Comparison of ENCODE assay signal across 19 cellular contexts in the genomic region with DNA sequence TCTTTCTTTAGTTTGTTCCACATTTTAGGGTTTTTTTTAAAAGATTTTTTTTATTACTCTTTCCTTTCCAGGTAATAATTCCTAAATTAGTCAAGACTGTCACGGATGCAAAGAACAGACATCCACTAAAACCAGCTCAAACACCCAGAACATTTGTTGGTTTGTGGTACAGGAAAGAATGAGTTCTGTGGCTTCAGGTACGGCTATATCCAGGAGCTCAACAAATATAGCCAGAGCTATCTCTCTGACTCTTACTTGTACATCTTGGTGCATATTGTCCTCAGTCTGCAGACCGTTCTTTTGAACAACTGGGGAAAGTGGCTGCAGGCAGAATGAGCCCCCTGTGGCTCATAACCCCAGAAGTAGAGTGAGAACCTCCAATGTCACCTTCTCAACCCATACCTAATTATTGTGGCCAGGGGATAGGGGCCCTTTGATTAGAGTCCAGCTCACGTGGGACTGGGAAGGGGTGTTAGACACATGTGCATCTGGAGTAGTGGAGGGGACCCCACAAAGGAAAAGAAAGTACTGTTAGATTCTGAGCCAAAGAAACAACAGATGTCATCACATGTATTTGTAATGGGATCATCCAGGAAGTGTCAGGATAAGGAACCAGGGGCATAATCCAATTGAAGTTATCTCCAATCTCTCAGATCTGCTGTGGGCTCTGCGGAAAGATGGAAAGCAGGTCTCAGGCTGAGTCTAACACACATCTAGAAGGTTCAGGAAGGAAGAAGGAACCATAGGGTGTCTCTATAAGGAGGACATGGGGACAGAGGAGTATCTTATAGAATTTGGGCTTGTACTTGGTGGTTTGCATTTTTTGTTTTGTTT. TPM values are rescaled to one million over a fixed set of nuclear protein-coding genes. Genes with fewer than 3 reads are reported as not detected.
A peak's percentile ranks its signal among the peaks of the same experiment; 100 is the strongest.
DNase-seq lines count a peak whose midpoint lies in the region; ATAC-seq, FAIRE-seq and TF ChIP-seq lines count a peak whose summit lies in the region.
"Had no signal": no experiment of that assay in that cellular context is flagged by ENCODE, and none has a peak within 500 bp of the region (broad histone marks: within the 10 kb centered on the region; RNA-seq: fewer than 3 reads in every experiment).

No MANE protein-coding gene starts in this region.

- CTCF ChIA-PET in K562 (lab: Yijun Ruan, JAX; ENCODE audit: low intra/inter-chr PET ratio), result no interaction called here
- CTCF ChIA-PET in naive thymus-derived CD4-positive, alpha-beta T cell (lab: Charles Lee), result no interaction called here

- H3K27ac ChIP-seq in K562 (ENCODE audit: extremely low read depth, low read depth, low read length), result no peak overlapping the region
- no peak overlapping the region for H3K27ac ChIP-seq in naive thymus-derived CD4-positive, alpha-beta T cell (ENCODE audit: low read depth, low read length)
- no peak overlapping the region for H3K27ac ChIP-seq in smooth muscle cell (ENCODE audit: low read depth)
- H3K27ac ChIP-seq: GM23248, HL-60 had no signal

- POLR2A ChIA-PET in K562 (lab: Yijun Ruan, JAX), result interaction anchor here (0.6 kb wide), 1 partner anchor 10 kb away, joined by 3 read pairs; no protein-coding TSS in a partner anchor
- POLR2A ChIA-PET in naive thymus-derived CD4-positive, alpha-beta T cell (lab: Charles Lee), result no interaction called here

- no peak for DNase-seq in activated naive CD8-positive, alpha-beta T cell treated with anti-CD3 and anti-CD28 coated beads, Interleukin-2, amount 50 U/mL, for 24 hours
- DNase-seq in K562 (ENCODE audit: extremely low read depth in 1 of 4, low spot score in 3 of 4) (no peak), type B pancreatic cell (ENCODE audit: extremely low spot score, unreplicated experiment) (no peak), nucleus accumbens (lab: John Stamatoyannopoulos, UW) (no peak), smooth muscle cell (lab: John Stamatoyannopoulos, UW; ENCODE audit: unreplicated experiment) (no peak)
- no peak for DNase-seq in naive thymus-derived CD4-positive, alpha-beta T cell
- DNase-seq: activated CD4-positive, alpha-beta T cell treated with anti-CD3 and anti-CD28 coated beads, Interleukin-2, amount 50 U/mL, for 4 hours; colonic mucosa; gastrocnemius medialis; GM23248; KBM-7; NCI-H1092 treated with DMSO at 0.1 percent for 48 hours; NCI-H2107; NCI-H526; PC-3 had no signal

- BruUV-seq in K562 (replicated peaks; lab: Mats Ljungman, UMichigan), result no TSS peak

- H3F3A ChIP-seq in smooth muscle cell (ENCODE audit: low read depth), result peaks cover 20% of the 10 kb centered on the region

- no peaks in the 10 kb centered on the region for H4K20me1 ChIP-seq in K562 (replicated peaks; ENCODE audit: control insufficient read depth, insufficient read depth, low read length)
- H4K20me1 ChIP-seq in smooth muscle cell (ENCODE audit: low read depth), result no peaks in the 10 kb centered on the region

- peak overlapping the region; percentile 38 for H3K4me3 Mint-ChIP-seq in activated naive CD8-positive, alpha-beta T cell
- no peak overlapping the region for H3K4me3 Mint-ChIP-seq in activated naive CD8-positive, alpha-beta T cell treated with anti-CD3 and anti-CD28 coated beads, Interleukin-2, amount 50 U/mL, for 24 hours
- peak overlapping the region in 6 of 10 donors; percentile 0 to 98 (median 30) for H3K4me3 Mint-ChIP-seq in naive thymus-derived CD4-positive, alpha-beta T cell
- peak overlapping the region; percentile 68 for H3K4me3 Mint-ChIP-seq in type B pancreatic cell

- H2AFZ ChIP-seq in K562 (ENCODE audit: low read depth, low read length) (no peak overlapping the region), smooth muscle cell (ENCODE audit: low read depth) (no peak overlapping the region)
- H2AFZ ChIP-seq: GM23248 had no signal

- no peak overlapping the region for H3K9ac ChIP-seq in K562 (ENCODE audit: insufficient read depth in 1 of 2, low read depth in 2 of 2, low read length in 2 of 2)
- no peak overlapping the region for H3K9ac ChIP-seq in smooth muscle cell (ENCODE audit: low read depth)
- H3K9ac ChIP-seq: GM23248 had no signal

- no peaks in the 10 kb centered on the region for H3K9me1 ChIP-seq in K562 (ENCODE audit: control insufficient read depth, insufficient read depth, low read length)

- 16% methylated on average over 5 of the region's 5 CpGs for WGBS in K562 (ENCODE audit: insufficient coverage, low coverage, missing lambda C conversion rate)
- 85% methylated on average over 5 of the region's 5 CpGs for WGBS in smooth muscle cell (ENCODE audit: low lambda C conversion rate)

- no peak for FAIRE-seq in K562 (lab: Jason Lieb, UNC)
- FAIRE-seq: TTC549 had no signal

- intact Hi-C loops in K562 (cut with micrococcal nuclease), result no loop called here
- intact Hi-C loops in naive thymus-derived CD4-positive, alpha-beta T cell (cut with micrococcal nuclease), result no loop called here

- H3K4me2 ChIP-seq in K562 (ENCODE audit: insufficient read depth, low read length), result no peak overlapping the region
- H3K4me2 ChIP-seq in smooth muscle cell, result no peak overlapping the region

- H3K9me3 Mint-ChIP-seq in activated naive CD8-positive, alpha-beta T cell (ENCODE audit: low read depth), result no peaks in the 10 kb centered on the region
- H3K9me3 Mint-ChIP-seq in activated naive CD8-positive, alpha-beta T cell treated with anti-CD3 and anti-CD28 coated beads, Interleukin-2, amount 50 U/mL, for 24 hours, result no peaks in the 10 kb centered on the region
- peaks cover 0 to 3% (median 0%) of the 10 kb centered on the region in 11 donors for H3K9me3 Mint-ChIP-seq in naive thymus-derived CD4-positive, alpha-beta T cell
- no peaks in the 10 kb centered on the region for H3K9me3 Mint-ChIP-seq in type B pancreatic cell

- no peak for ATAC-seq in activated naive CD8-positive, alpha-beta T cell treated with anti-CD3 and anti-CD28 coated beads, Interleukin-2, amount 50 U/mL, for 24 hours
- no peak for ATAC-seq in K562
- ATAC-seq in naive thymus-derived CD4-positive, alpha-beta T cell, result no peak
- ATAC-seq in HG03432 (IDR thresholded peaks at IDR 0.05; ENCODE audit: unreplicated experiment), result no peak
- ATAC-seq: gastrocnemius medialis, PC-3 had no signal

- TF ChIP-seq POLR2A in K562 (conservative IDR thresholded peaks at IDR 0.05), result no peak

- H3K4me1 Mint-ChIP-seq in activated naive CD8-positive, alpha-beta T cell (ENCODE audit: low read depth), result peaks cover 16% of the 10 kb centered on the region
- H3K4me1 Mint-ChIP-seq in activated naive CD8-positive, alpha-beta T cell treated with anti-CD3 and anti-CD28 coated beads, Interleukin-2, amount 50 U/mL, for 24 hours, result peaks cover 13% of the 10 kb centered on the region
- peaks cover 7 to 26% (median 17%) of the 10 kb centered on the region in 7 donors for H3K4me1 Mint-ChIP-seq in naive thymus-derived CD4-positive, alpha-beta T cell
- H3K4me1 Mint-ChIP-seq in type B pancreatic cell (ENCODE audit: unreplicated experiment), result peaks cover 20% of the 10 kb centered on the region

- TF ChIP-seq CTCF in K562 (IDR thresholded peaks at IDR 0.05 in 2 of 3, conservative IDR thresholded peaks at IDR 0.05 in 1 of 3; ENCODE audit: insufficient read depth in 2 of 3, low read depth in 1 of 3, low read length in 3 of 3), result no peak
- TF ChIP-seq CTCF in type B pancreatic cell (conservative IDR thresholded peaks at IDR 0.05), result no peak
- TF ChIP-seq CTCF in smooth muscle cell (IDR thresholded peaks at IDR 0.05; ENCODE audit: borderline replicate concordance, insufficient read depth, poor library complexity, severe bottlenecking), result no peak

- H3K27me3 ChIP-seq in K562 (ENCODE audit: control insufficient read depth in 2 of 2, insufficient read depth in 2 of 2, low read length in 2 of 2) (no peaks in the 10 kb centered on the region), smooth muscle cell (ENCODE audit: low read depth) (no peaks in the 10 kb centered on the region)
- H3K27me3 ChIP-seq in naive thymus-derived CD4-positive, alpha-beta T cell (ENCODE audit: control insufficient read depth in 2 of 2, insufficient read depth in 2 of 2, low read length in 2 of 2), result no peaks in the 10 kb centered on the region
- H3K27me3 ChIP-seq: colonic mucosa, gastrocnemius medialis had no signal

- H3K27me3 Mint-ChIP-seq in activated naive CD8-positive, alpha-beta T cell, result peaks cover 1% of the 10 kb centered on the region
- H3K27me3 Mint-ChIP-seq in activated naive CD8-positive, alpha-beta T cell treated with anti-CD3 and anti-CD28 coated beads, Interleukin-2, amount 50 U/mL, for 24 hours, result peaks cover 4% of the 10 kb centered on the region
- H3K27me3 Mint-ChIP-seq in naive thymus-derived CD4-positive, alpha-beta T cell, result peaks cover 0 to 43% (median 16%) of the 10 kb centered on the region in 5 donors
- H3K27me3 Mint-ChIP-seq in type B pancreatic cell, result peaks cover 5% of the 10 kb centered on the region

- TF ChIP-seq RAD21 in K562 (CRISPR knock-in tag; conservative IDR thresholded peaks at IDR 0.05 in 1 of 2, IDR thresholded peaks at IDR 0.05 in 1 of 2), result no peak

- H3K9me3 ChIP-seq in K562 (replicated peaks; ENCODE audit: control insufficient read depth, insufficient read depth, low read depth, low read length) (no peaks in the 10 kb centered on the region), smooth muscle cell (replicated peaks; ENCODE audit: low read depth) (no peaks in the 10 kb centered on the region)
- no peaks in the 10 kb centered on the region for H3K9me3 ChIP-seq in naive thymus-derived CD4-positive, alpha-beta T cell (ENCODE audit: control insufficient read depth in 2 of 3, low read length in 3 of 3)
- H3K9me3 ChIP-seq: colonic mucosa, gastrocnemius medialis had no signal

- H3K79me2 ChIP-seq in K562 (ENCODE audit: control insufficient read depth, insufficient read depth, low read length), result no peaks in the 10 kb centered on the region
- H3K79me2 ChIP-seq in smooth muscle cell (ENCODE audit: low read depth), result no peaks in the 10 kb centered on the region

- no peak for TF ChIP-seq EP300 in K562 (IDR thresholded peaks at IDR 0.05; ENCODE audit: low read length)

- H3K36me3 Mint-ChIP-seq in activated naive CD8-positive, alpha-beta T cell, result no peaks in the 10 kb centered on the region
- H3K36me3 Mint-ChIP-seq in activated naive CD8-positive, alpha-beta T cell treated with anti-CD3 and anti-CD28 coated beads, Interleukin-2, amount 50 U/mL, for 24 hours (ENCODE audit: low read depth), result no peaks in the 10 kb centered on the region
- peaks cover 0 to 4% (median 0%) of the 10 kb centered on the region in 5 donors for H3K36me3 Mint-ChIP-seq in naive thymus-derived CD4-positive, alpha-beta T cell
- H3K36me3 Mint-ChIP-seq in type B pancreatic cell, result peaks cover under 1% of the 10 kb centered on the region

- no peak overlapping the region for H3K27ac Mint-ChIP-seq in activated naive CD8-positive, alpha-beta T cell
- H3K27ac Mint-ChIP-seq in activated naive CD8-positive, alpha-beta T cell treated with anti-CD3 and anti-CD28 coated beads, Interleukin-2, amount 50 U/mL, for 24 hours, result no peak overlapping the region
- H3K27ac Mint-ChIP-seq in naive thymus-derived CD4-positive, alpha-beta T cell, result no peak overlapping the region
- H3K27ac Mint-ChIP-seq in type B pancreatic cell, result peak overlapping the region; percentile 70

- in situ Hi-C loops in K562 (cut with MboI), result no loop called here

- H3K36me3 ChIP-seq in K562 (ENCODE audit: control insufficient read depth, insufficient read depth, low read length) (no peaks in the 10 kb centered on the region), smooth muscle cell (ENCODE audit: low read depth) (no peaks in the 10 kb centered on the region)
- no peaks in the 10 kb centered on the region for H3K36me3 ChIP-seq in naive thymus-derived CD4-positive, alpha-beta T cell (ENCODE audit: control insufficient read depth in 2 of 3, insufficient read depth in 3 of 3, low read length in 3 of 3)
- H3K36me3 ChIP-seq: colonic mucosa, gastrocnemius medialis had no signal

- H3K4me3 ChIP-seq in K562, result no peak overlapping the region
- H3K4me3 ChIP-seq in naive thymus-derived CD4-positive, alpha-beta T cell (ENCODE audit: low read length), result no peak overlapping the region
- no peak overlapping the region for H3K4me3 ChIP-seq in smooth muscle cell
- H3K4me3 ChIP-seq: colonic mucosa, gastrocnemius medialis, GM23248 had no signal

- H3K4me1 ChIP-seq in K562 (replicated peaks in 1 of 2; ENCODE audit: control insufficient read depth in 2 of 2, insufficient read depth in 2 of 2, low read length in 2 of 2) (peaks cover 11 to 15% of the 10 kb centered on the region in 2 experiments), smooth muscle cell (ENCODE audit: low read depth) (peaks cover 8% of the 10 kb centered on the region)
- peaks cover 0 to 9% of the 10 kb centered on the region in 2 donors for H3K4me1 ChIP-seq in naive thymus-derived CD4-positive, alpha-beta T cell (ENCODE audit: control insufficient read depth in 2 of 2, insufficient read depth in 2 of 2, low read length in 2 of 2)
- H3K4me1 ChIP-seq: colonic mucosa had no signal

RNA-seq across cellular contexts. Expression of a gene that starts 1.9 kb away (rescaled TPM):
- total RNA-seq in K562 (2011; cell fraction: chromatin; rRNA removed; ENCODE audit: low replicate concordance), result 0.39 and 3.7 TPM in 2 replicates
- total RNA-seq in K562 (2011; cell fraction: nucleolus; rRNA removed), result 1.8 and 2.5 TPM in 2 replicates
- 2.4 and 2.6 TPM in 2 replicates for total RNA-seq in K562 (2011; cell fraction: nucleoplasm; rRNA removed)
- total RNA-seq in K562 (2014; rRNA removed) (5.9 and 8.0 TPM in 2 replicates), K562 (2014; rRNA removed; fragmentation: Illumina TruSeq; extraction: Trizol) (1.4 and 2.4 TPM in 2 replicates), K562 (2015; rRNA removed; fragmentation: Illumina TruSeq; extraction: Trizol) (4.1 and 4.6 TPM in 2 replicates), K562 (2021) (9.1 and 9.3 TPM in 2 replicates), type B pancreatic cell (ENCODE audit: low replicate concordance) (49.8 and 67.1 TPM in 2 replicates), smooth muscle cell (47.9 and 67.2 TPM in 2 replicates)
- polyA plus RNA-seq in K562 (2011; rRNA removed) (4.9 and 7.6 TPM in 2 replicates), K562 (2014; fragmentation: Illumina TruSeq; extraction: Trizol) (12.9 and 17.2 TPM in 2 replicates), K562 (2014; fragmentation: Nextera tagmentation; extraction: Ambion mirVana) (under 1 TPM; 0.04 TPM), K562 (2014; rRNA removed) (5.3 and 6.3 TPM in 2 replicates), smooth muscle cell (34.4 and 40.8 TPM in 2 replicates)
- polyA plus RNA-seq in K562 (2011; cell fraction: cytosol; rRNA removed), result 11.3 and 16.2 TPM in 2 replicates
- polyA plus RNA-seq in K562 (2011; cell fraction: nucleus; rRNA removed), result 4.4 and 6.5 TPM in 2 replicates
- 7.0 and 15.6 TPM in 2 replicates for polyA plus RNA-seq in K562 (2012)
- polyA minus RNA-seq in K562 (2011; rRNA and poly(A)+ RNA removed), result 1.1 and 1.6 TPM in 2 replicates
- polyA minus RNA-seq in K562 (2011; cell fraction: cytosol; rRNA and poly(A)+ RNA removed), result 3.9 and 6.9 TPM in 2 replicates
- 1.1 and 2.1 TPM in 2 replicates for polyA minus RNA-seq in K562 (2011; cell fraction: nucleus; rRNA and poly(A)+ RNA removed)
- 10 to 100 TPM in 1 of 5 experiments, 1 to 10 TPM in 4; 5.7 to 10.1 (median 7.2) TPM for total RNA-seq in naive thymus-derived CD4-positive, alpha-beta T cell
- 1 to 10 TPM; 1.4 to 2.6 TPM for polyA plus RNA-seq in naive thymus-derived CD4-positive, alpha-beta T cell

RNA-seq across cellular contexts. Expression of a gene that starts 8.4 kb away (rescaled TPM):
- total RNA-seq in K562 (2011; cell fraction: chromatin; rRNA removed; ENCODE audit: low replicate concordance), result 31.5 and 96.4 TPM in 2 replicates
- total RNA-seq in K562 (2011; cell fraction: nucleolus; rRNA removed), result 70.1 and 71.4 TPM in 2 replicates
- 41.6 and 43.7 TPM in 2 replicates for total RNA-seq in K562 (2011; cell fraction: nucleoplasm; rRNA removed)
- total RNA-seq in K562 (2014; rRNA removed) (3.9 and 7.4 TPM in 2 replicates), K562 (2014; rRNA removed; fragmentation: Illumina TruSeq; extraction: Trizol) (1.5 and 2.6 TPM in 2 replicates), K562 (2015; rRNA removed; fragmentation: Illumina TruSeq; extraction: Trizol) (3.5 and 4.9 TPM in 2 replicates), K562 (2021) (14.2 and 15.1 TPM in 2 replicates), type B pancreatic cell (ENCODE audit: low replicate concordance) (24.0 and 24.3 TPM in 2 replicates), smooth muscle cell (5.5 and 9.8 TPM in 2 replicates)
- polyA plus RNA-seq in K562 (2011; rRNA removed) (10.6 and 12.0 TPM in 2 replicates), K562 (2014; fragmentation: Illumina TruSeq; extraction: Trizol) (7.1 and 8.9 TPM in 2 replicates), K562 (2014; fragmentation: Nextera tagmentation; extraction: Ambion mirVana) (under 1 TPM; 0.25 to 0.83 TPM), K562 (2014; rRNA removed) (15.4 and 17.0 TPM in 2 replicates), smooth muscle cell (19.2 and 35.2 TPM in 2 replicates)
- polyA plus RNA-seq in K562 (2011; cell fraction: cytosol; rRNA removed), result 10.0 and 24.6 TPM in 2 replicates
- polyA plus RNA-seq in K562 (2011; cell fraction: nucleus; rRNA removed), result 37.8 and 59.0 TPM in 2 replicates
- polyA plus RNA-seq in K562 (2012), result 11.8 and 15.7 TPM in 2 replicates
- 4.7 and 8.5 TPM in 2 replicates for polyA minus RNA-seq in K562 (2011; rRNA and poly(A)+ RNA removed)
- 7.9 and 10.4 TPM in 2 replicates for polyA minus RNA-seq in K562 (2011; cell fraction: cytosol; rRNA and poly(A)+ RNA removed)
- 9.4 and 11.6 TPM in 2 replicates for polyA minus RNA-seq in K562 (2011; cell fraction: nucleus; rRNA and poly(A)+ RNA removed)
- total RNA-seq in naive thymus-derived CD4-positive, alpha-beta T cell, result 10 to 100 TPM; 13.8 to 49.2 (median 18.1) TPM
- 10 to 100 TPM in 1 of 2 donors, 1 to 10 TPM in 1; 8.8 to 11.7 TPM for polyA plus RNA-seq in naive thymus-derived CD4-positive, alpha-beta T cell

RNA-seq across cellular contexts. Expression of a gene that starts 21.5 kb away (rescaled TPM):
- total RNA-seq in K562 (2011; cell fraction: chromatin; rRNA removed; ENCODE audit: low replicate concordance), result 25.7 and 85.1 TPM in 2 replicates
- total RNA-seq in K562 (2011; cell fraction: nucleolus; rRNA removed), result 82.6 and 98.1 TPM in 2 replicates
- total RNA-seq in K562 (2011; cell fraction: nucleoplasm; rRNA removed), result 36.0 and 52.2 TPM in 2 replicates
- total RNA-seq in K562 (2014; rRNA removed) (19.6 and 25.6 TPM in 2 replicates), K562 (2014; rRNA removed; fragmentation: Illumina TruSeq; extraction: Trizol) (3.2 and 6.5 TPM in 2 replicates), K562 (2015; rRNA removed; fragmentation: Illumina TruSeq; extraction: Trizol) (8.3 and 9.6 TPM in 2 replicates), K562 (2021) (30.2 and 32.3 TPM in 2 replicates), type B pancreatic cell (ENCODE audit: low replicate concordance) (84.3 and 86.1 TPM in 2 replicates), smooth muscle cell (40.7 and 55.6 TPM in 2 replicates)
- polyA plus RNA-seq in K562 (2011; rRNA removed) (7.4 and 16.1 TPM in 2 replicates), K562 (2014; fragmentation: Illumina TruSeq; extraction: Trizol) (9.9 and 12.8 TPM in 2 replicates), K562 (2014; fragmentation: Nextera tagmentation; extraction: Ambion mirVana) (under 1 TPM; 0.07 to 0.74 TPM), K562 (2014; rRNA removed) (15.7 and 17.0 TPM in 2 replicates), smooth muscle cell (22.3 and 40.0 TPM in 2 replicates)
- 10.8 and 19.2 TPM in 2 replicates for polyA plus RNA-seq in K562 (2011; cell fraction: cytosol; rRNA removed)
- polyA plus RNA-seq in K562 (2011; cell fraction: nucleus; rRNA removed), result 41.4 and 57.5 TPM in 2 replicates
- polyA plus RNA-seq in K562 (2012), result 18.1 and 35.8 TPM in 2 replicates
- 6.2 and 8.8 TPM in 2 replicates for polyA minus RNA-seq in K562 (2011; rRNA and poly(A)+ RNA removed)
- 16.3 and 30.6 TPM in 2 replicates for polyA minus RNA-seq in K562 (2011; cell fraction: cytosol; rRNA and poly(A)+ RNA removed)
- polyA minus RNA-seq in K562 (2011; cell fraction: nucleus; rRNA and poly(A)+ RNA removed), result 23.7 and 30.1 TPM in 2 replicates
- 100 to 1,000 TPM in 4 of 5 experiments, 10 to 100 TPM in 1; 82.0 to 157 (median 133) TPM for total RNA-seq in naive thymus-derived CD4-positive, alpha-beta T cell
- polyA plus RNA-seq in naive thymus-derived CD4-positive, alpha-beta T cell, result 10 to 100 TPM in 1 of 2 donors, 1 to 10 TPM in 1; 5.3 to 12.7 TPM

RNA-seq across cellular contexts. Expression of a gene that starts 25.2 kb away (rescaled TPM):
- 1.5 and 4.5 TPM in 2 replicates for total RNA-seq in K562 (2011; cell fraction: chromatin; rRNA removed; ENCODE audit: low replicate concordance)
- total RNA-seq in K562 (2011; cell fraction: nucleolus; rRNA removed), result 3.2 and 5.0 TPM in 2 replicates
- total RNA-seq in K562 (2011; cell fraction: nucleoplasm; rRNA removed), result 1.8 and 2.3 TPM in 2 replicates
- total RNA-seq in K562 (2014; rRNA removed) (1.7 and 3.2 TPM in 2 replicates), K562 (2014; rRNA removed; fragmentation: Illumina TruSeq; extraction: Trizol) (0.29 and 0.32 TPM in 2 replicates), K562 (2015; rRNA removed; fragmentation: Illumina TruSeq; extraction: Trizol) (0.47 and 0.98 TPM in 2 replicates), K562 (2021) (1.8 and 2.1 TPM in 2 replicates), type B pancreatic cell (ENCODE audit: low replicate concordance) (4.8 and 5.7 TPM in 2 replicates), smooth muscle cell (3.8 TPM in 1 of 2 replicates, not detected in the other)
- polyA plus RNA-seq in K562 (2011; rRNA removed) (0.86 and 1.6 TPM in 2 replicates), K562 (2014; fragmentation: Illumina TruSeq; extraction: Trizol) (0.54 and 0.79 TPM in 2 replicates), K562 (2014; fragmentation: Nextera tagmentation; extraction: Ambion mirVana) (under 1 TPM in 1 of 2 experiments, not detected in 1; 0.07 TPM), K562 (2014; rRNA removed) (1.5 and 2.2 TPM in 2 replicates), smooth muscle cell (4.3 and 6.4 TPM in 2 replicates)
- polyA plus RNA-seq in K562 (2011; cell fraction: cytosol; rRNA removed), result 2.2 and 5.5 TPM in 2 replicates
- polyA plus RNA-seq in K562 (2011; cell fraction: nucleus; rRNA removed), result 1.9 and 3.8 TPM in 2 replicates
- polyA plus RNA-seq in K562 (2012), result 1.8 and 3.7 TPM in 2 replicates
- 0.51 and 0.70 TPM in 2 replicates for polyA minus RNA-seq in K562 (2011; rRNA and poly(A)+ RNA removed)
- 1.0 TPM in 1 of 2 replicates, not detected in the other for polyA minus RNA-seq in K562 (2011; cell fraction: cytosol; rRNA and poly(A)+ RNA removed)
- polyA minus RNA-seq in K562 (2011; cell fraction: nucleus; rRNA and poly(A)+ RNA removed), result 1.6 and 1.7 TPM in 2 replicates
- total RNA-seq in naive thymus-derived CD4-positive, alpha-beta T cell, result 1 to 10 TPM in 1 of 5 experiments, under 1 TPM in 4; 0.59 to 1.2 (median 0.76) TPM
- polyA plus RNA-seq in naive thymus-derived CD4-positive, alpha-beta T cell, result 1 to 10 TPM in 1 of 2 donors, under 1 TPM in 1; 0.89 to 1.6 TPM
